In genomic region chr6:26415036-26415614, GRCh38 we compare ENCODE assay signal across 13 cellular contexts. TPM values are rescaled to one million over a fixed set of nuclear protein-coding genes. Genes with fewer than 3 reads are reported as not detected.
DNase-seq lines count a peak whose midpoint lies in the region; ATAC-seq, FAIRE-seq and TF ChIP-seq lines count a peak whose summit lies in the region.
"Had no signal": no experiment of that assay in that cellular context is flagged by ENCODE, and none has a peak within 500 bp of the region (broad histone marks: within the 10 kb centered on the region; RNA-seq: fewer than 3 reads in every experiment).

No MANE protein-coding gene starts in this region.

- H3K4me2 ChIP-seq in BLaER1 treated with 17β-estradiol and CSF1 and Interleukin-3, amounts not matched to agents 10 nM and 100 nM: peak overlapping the region in 7 of 11 experiments; percentile 60 to 75 (median 68); a peak in 14 of 22 replicates
- no peak overlapping the region for H3K4me2 ChIP-seq in GM12878 (ENCODE audit: control insufficient read depth, insufficient read depth)

- WGBS in GM12878 (ENCODE audit: insufficient coverage, insufficient replicate concordance, low lambda C conversion rate, missing lambda C conversion rate): 52% methylated on average over 1 of the region's 1 CpG
- WGBS in thyroid gland, 2 donors: 89 to 91% methylated on average over 1 of the region's 1 CpG

- POLR2A ChIA-PET in GM12878 (lab: Charles Lee): interaction anchor here (0.7 kb wide), 1 partner anchor 32 kb away, joined by 4 read pairs; the partner anchor contains the start of gene BTN2A2

- RAD21 ChIA-PET in GM12878 (lab: Charles Lee; ENCODE audit: unreplicated experiment): no interaction called here

- BruUV-seq in GM12878 (replicated peaks; lab: Mats Ljungman, UMichigan): no TSS peak

- no peak for TF ChIP-seq POLR2A in GM12878 (IDR thresholded peaks at IDR 0.05; ENCODE audit: low read depth, low read length)
- TF ChIP-seq POLR2A in thyroid gland (IDR thresholded peaks at IDR 0.05): no peak

- intact Hi-C loops in GM12878 (cut with micrococcal nuclease; ENCODE audit: unreplicated experiment): no loop called here
- intact Hi-C loops in thyroid gland (cut with DNase I): no loop called here

- H2AFZ ChIP-seq in GM12878 (ENCODE audit: control insufficient read depth, low read depth, low read length): no peak overlapping the region

- no peak for DNase-seq in GM12878 (ENCODE audit: low read depth, low spot score)
- no peak for DNase-seq in thyroid gland
- DNase-seq in foreskin fibroblast: no peak
- DNase-seq: DMS 273 treated with DMSO at 0.1 percent for 48 hours, HCEC 1CT, MV-4-11, NCI-H1436, NCI-H2029 treated with DMSO at 0.1 percent for 48 hours, NCI-H510A, SHP77 had no signal

- TF ChIP-seq EP300 in GM12878 (IDR thresholded peaks at IDR 0.05; ENCODE audit: borderline replicate concordance in 1 of 2, control insufficient read depth in 1 of 2, low read depth in 2 of 2, low read length in 2 of 2): no peak

- no peaks in the 10 kb centered on the region; a peak in 1 of 22 replicates for H4K20me1 ChIP-seq in BLaER1 treated with 17β-estradiol and CSF1 and Interleukin-3, amounts not matched to agents 10 nM and 100 nM
- H4K20me1 ChIP-seq in GM12878 (ENCODE audit: control insufficient read depth, insufficient read depth): no peaks in the 10 kb centered on the region

- H3K9me3 ChIP-seq in BLaER1 treated with 17β-estradiol and CSF1 and Interleukin-3, amounts not matched to agents 10 nM and 100 nM (replicated peaks in 1 of 11): peaks cover 32 to 37% (median 34%) of the 10 kb centered on the region in 11 experiments
- peaks cover 14% of the 10 kb centered on the region; the same call in 2 of the 3 replicates for H3K9me3 ChIP-seq in GM12878 (replicated peaks; ENCODE audit: control insufficient read depth, insufficient read depth, low read length)
- no peaks in the 10 kb centered on the region for H3K9me3 ChIP-seq in thyroid gland

- H3K36me3 ChIP-seq in BLaER1 treated with 17β-estradiol and CSF1 and Interleukin-3, amounts not matched to agents 10 nM and 100 nM: peaks cover 11 to 54% (median 39%) of the 10 kb centered on the region in 11 experiments; a peak in 21 of 22 replicates
- peaks cover 0 to 7% of the 10 kb centered on the region in 2 experiments; a peak in 1 of 4 replicates for H3K36me3 ChIP-seq in GM12878 (ENCODE audit: control insufficient read depth in 2 of 2, insufficient read depth in 2 of 2, low read length in 1 of 2)
- no peaks in the 10 kb centered on the region for H3K36me3 ChIP-seq in thyroid gland

- H3K27ac ChIP-seq in BLaER1 treated with 17β-estradiol and CSF1 and Interleukin-3, amounts not matched to agents 10 nM and 100 nM: no peak overlapping the region
- H3K27ac ChIP-seq in GM12878 (ENCODE audit: control insufficient read depth, insufficient read depth) (no peak overlapping the region), thyroid gland (no peak overlapping the region)

- no peak overlapping the region for H3K9ac ChIP-seq in BLaER1 treated with 17β-estradiol and CSF1 and Interleukin-3, amounts not matched to agents 10 nM and 100 nM
- no peak overlapping the region for H3K9ac ChIP-seq in GM12878 (ENCODE audit: control insufficient read depth, insufficient read depth, low read length)

- CTCF ChIA-PET in GM12878 (lab: Yijun Ruan, JAX): interaction anchor here (0.6 kb wide), 1 partner anchor 88 kb away, joined by 3 read pairs; no protein-coding TSS in a partner anchor

- SMC1A ChIA-PET in GM12878 (lab: Charles Lee; ENCODE audit: uncharacterized antibody, unreplicated experiment): interaction anchor here (1.0 to 1.3 kb wide), 3 partner anchors 10 to 61 kb away, joined by 3 read pairs; no protein-coding TSS in a partner anchor

- TF ChIP-seq CTCF in GM12878 (IDR thresholded peaks at IDR 0.05 in 2 of 3, conservative IDR thresholded peaks at IDR 0.05 in 1 of 3; ENCODE audit: control insufficient read depth in 2 of 3, extremely low read depth in 1 of 3, insufficient read depth in 1 of 3, low read depth in 3 of 3, low read length in 3 of 3) (no peak), thyroid gland (IDR thresholded peaks at IDR 0.05) (no peak), foreskin fibroblast (IDR thresholded peaks at IDR 0.05; ENCODE audit: low read depth, low read length) (no peak)

- no peaks in the 10 kb centered on the region for H3K79me2 ChIP-seq in GM12878 (ENCODE audit: control insufficient read depth, insufficient read depth, low read length)

- H3K4me1 ChIP-seq in BLaER1 treated with 17β-estradiol and CSF1 and Interleukin-3, amounts not matched to agents 10 nM and 100 nM: peaks cover 2 to 40% (median 27%) of the 10 kb centered on the region in 10 experiments; a peak in 18 of 20 replicates
- H3K4me1 ChIP-seq in GM12878 (ENCODE audit: control insufficient read depth, insufficient read depth, low read length): peaks cover 4% of the 10 kb centered on the region
- no peaks in the 10 kb centered on the region for H3K4me1 ChIP-seq in thyroid gland

- peak; percentile 63 for ATAC-seq in GM12878
- ATAC-seq: SK-N-SH treated with all-trans-retinoic acid at 6 μM for 48 hours had no signal

- in situ Hi-C loops in GM12878 (cut with MboI): no loop called here

- no peaks in the 10 kb centered on the region for H3K27me3 ChIP-seq in BLaER1 treated with 17β-estradiol and CSF1 and Interleukin-3, amounts not matched to agents 10 nM and 100 nM
- H3K27me3 ChIP-seq in GM12878 (replicated peaks in 1 of 2; ENCODE audit: control insufficient read depth in 2 of 2, insufficient read depth in 2 of 2, low read length in 1 of 2) (no peaks in the 10 kb centered on the region), thyroid gland (no peaks in the 10 kb centered on the region)

- FAIRE-seq in GM12878 (lab: Jason Lieb, UNC): no peak
- FAIRE-seq: RCC 7860 had no signal

- H3K4me3 ChIP-seq in BLaER1 treated with 17β-estradiol and CSF1 and Interleukin-3, amounts not matched to agents 10 nM and 100 nM: no peak overlapping the region
- H3K4me3 ChIP-seq in GM12878 (no peak overlapping the region), thyroid gland (replicated peaks in 1 of 3) (no peak overlapping the region), foreskin fibroblast (ENCODE audit: low read depth in 1 of 2, low read length in 2 of 2) (no peak overlapping the region)

- TF ChIP-seq RAD21 in GM12878 (IDR thresholded peaks at IDR 0.05; ENCODE audit: insufficient read depth, low read depth, low read length): no peak

RNA-seq across cellular contexts. Expression of gene BTN3A1, which starts 13.1 kb away (rescaled TPM):
- 206 and 211 TPM in 2 replicates for total RNA-seq in GM12878 (2013; cell fraction: nucleolus; rRNA removed)
- total RNA-seq in GM12878 (2014; rRNA removed) (16.4 and 21.0 TPM in 2 replicates), GM12878 (2014; rRNA removed; fragmentation: Illumina TruSeq; extraction: Trizol) (15.7 and 19.1 TPM in 2 replicates), GM12878 (2021) (17.6 and 19.5 TPM in 2 replicates), thyroid gland (10 to 100 TPM in 2 of 4 donors, 1 to 10 TPM in 2; 8.8 to 18.3 (median 12.9) TPM)
- 32.0 TPM for polyA plus RNA-seq in GM12878 (2011; ENCODE audit: low read depth)
- polyA plus RNA-seq in GM12878 (2011; rRNA removed) (60.1 and 64.3 TPM in 2 replicates), GM12878 (2014; fragmentation: Illumina TruSeq; extraction: Trizol) (22.8 and 26.7 TPM in 2 replicates), GM12878 (2014; fragmentation: Nextera tagmentation; extraction: Ambion mirVana) (1 to 10 TPM; 5.6 TPM), GM12878 (2014; rRNA removed) (18.0 and 22.4 TPM in 2 replicates), GM12878 (2016; fragmentation: Nextera tagmentation; extraction: Ambion mirVana) (10 to 100 TPM in 1 of 2 experiments, 1 to 10 TPM in 1; 9.8 to 10.5 TPM)
- 33.3 and 43.0 TPM in 2 replicates for polyA plus RNA-seq in GM12878 (2011; cell fraction: cytosol; rRNA removed)
- 116 and 165 TPM in 2 replicates for polyA plus RNA-seq in GM12878 (2011; cell fraction: nucleus; rRNA removed)
- polyA plus RNA-seq in GM12878 (2012): 33.4 and 39.6 TPM in 2 replicates
- 61.2 and 67.0 TPM in 2 replicates for polyA minus RNA-seq in GM12878 (2011; rRNA and poly(A)+ RNA removed)
- polyA minus RNA-seq in GM12878 (2011; cell fraction: cytosol; rRNA and poly(A)+ RNA removed): 4.8 and 9.1 TPM in 2 replicates
- polyA minus RNA-seq in GM12878 (2011; cell fraction: nucleus; rRNA and poly(A)+ RNA removed): 26.5 and 28.0 TPM in 2 replicates

RNA-seq across cellular contexts. Expression of gene BTN3A3, which starts 25.2 kb away (rescaled TPM):
- total RNA-seq in GM12878 (2013; cell fraction: nucleolus; rRNA removed): 137 and 149 TPM in 2 replicates
- total RNA-seq in GM12878 (2014; rRNA removed) (14.2 and 15.1 TPM in 2 replicates), GM12878 (2014; rRNA removed; fragmentation: Illumina TruSeq; extraction: Trizol) (12.7 and 13.5 TPM in 2 replicates), GM12878 (2021) (15.2 and 15.7 TPM in 2 replicates), thyroid gland (10 to 100 TPM in 3 of 4 donors, 1 to 10 TPM in 1; 7.5 to 19.1 (median 13.9) TPM)
- 21.5 TPM for polyA plus RNA-seq in GM12878 (2011; ENCODE audit: low read depth)
- polyA plus RNA-seq in GM12878 (2011; rRNA removed) (42.1 and 49.7 TPM in 2 replicates), GM12878 (2014; fragmentation: Illumina TruSeq; extraction: Trizol) (20.8 and 27.3 TPM in 2 replicates), GM12878 (2014; fragmentation: Nextera tagmentation; extraction: Ambion mirVana) (1 to 10 TPM; 5.8 to 8.4 TPM), GM12878 (2014; rRNA removed) (15.7 and 16.3 TPM in 2 replicates), GM12878 (2016; fragmentation: Nextera tagmentation; extraction: Ambion mirVana) (10 to 100 TPM in 1 of 2 experiments, 1 to 10 TPM in 1; 8.9 to 11.3 TPM)
- 21.8 and 27.6 TPM in 2 replicates for polyA plus RNA-seq in GM12878 (2011; cell fraction: cytosol; rRNA removed)
- 99.9 and 135 TPM in 2 replicates for polyA plus RNA-seq in GM12878 (2011; cell fraction: nucleus; rRNA removed)
- 21.3 and 28.2 TPM in 2 replicates for polyA plus RNA-seq in GM12878 (2012)
- polyA minus RNA-seq in GM12878 (2011; rRNA and poly(A)+ RNA removed): 59.2 and 67.2 TPM in 2 replicates
- 9.0 and 11.8 TPM in 2 replicates for polyA minus RNA-seq in GM12878 (2011; cell fraction: cytosol; rRNA and poly(A)+ RNA removed)
- polyA minus RNA-seq in GM12878 (2011; cell fraction: nucleus; rRNA and poly(A)+ RNA removed): 42.1 and 50.7 TPM in 2 replicates

RNA-seq across cellular contexts. Expression of gene BTN2A2, which starts 32.2 kb away (rescaled TPM):
- total RNA-seq in GM12878 (2013; cell fraction: nucleolus; rRNA removed): 227 and 232 TPM in 2 replicates
- total RNA-seq in GM12878 (2014; rRNA removed) (24.7 and 28.3 TPM in 2 replicates), GM12878 (2014; rRNA removed; fragmentation: Illumina TruSeq; extraction: Trizol) (26.3 and 27.5 TPM in 2 replicates), GM12878 (2021) (28.5 and 32.7 TPM in 2 replicates), thyroid gland (1 to 10 TPM; 8.1 to 9.3 (median 8.3) TPM)
- polyA plus RNA-seq in GM12878 (2011; ENCODE audit: low read depth): 17.7 TPM
- polyA plus RNA-seq in GM12878 (2011; rRNA removed) (70.8 and 76.4 TPM in 2 replicates), GM12878 (2014; fragmentation: Illumina TruSeq; extraction: Trizol) (29.8 and 31.7 TPM in 2 replicates), GM12878 (2014; fragmentation: Nextera tagmentation; extraction: Ambion mirVana) (10 to 100 TPM; 14.7 to 30.9 TPM), GM12878 (2014; rRNA removed) (25.9 and 29.4 TPM in 2 replicates), GM12878 (2016; fragmentation: Nextera tagmentation; extraction: Ambion mirVana) (10 to 100 TPM; 16.3 to 16.7 TPM)
- 54.8 and 60.3 TPM in 2 replicates for polyA plus RNA-seq in GM12878 (2011; cell fraction: cytosol; rRNA removed)
- 226 and 267 TPM in 2 replicates for polyA plus RNA-seq in GM12878 (2011; cell fraction: nucleus; rRNA removed)
- polyA plus RNA-seq in GM12878 (2012): 20.4 and 30.9 TPM in 2 replicates
- polyA minus RNA-seq in GM12878 (2011; rRNA and poly(A)+ RNA removed): 117 TPM in 2 replicates
- polyA minus RNA-seq in GM12878 (2011; cell fraction: cytosol; rRNA and poly(A)+ RNA removed): 14.4 and 20.5 TPM in 2 replicates
- polyA minus RNA-seq in GM12878 (2011; cell fraction: nucleus; rRNA and poly(A)+ RNA removed): 83.3 and 115 TPM in 2 replicates

RNA-seq across cellular contexts. Expression of gene BTN2A1, which starts 42.6 kb away (rescaled TPM):
- total RNA-seq in GM12878 (2013; cell fraction: nucleolus; rRNA removed): 38.7 and 39.2 TPM in 2 replicates
- total RNA-seq in GM12878 (2014; rRNA removed): 7.2 and 8.2 TPM in 2 replicates
- total RNA-seq in GM12878 (2014; rRNA removed; fragmentation: Illumina TruSeq; extraction: Trizol): 13.6 and 14.0 TPM in 2 replicates
- total RNA-seq in GM12878 (2021): 15.6 and 16.7 TPM in 2 replicates
- polyA plus RNA-seq in GM12878 (2011; ENCODE audit: low read depth): 14.8 TPM
- 25.5 and 28.0 TPM in 2 replicates for polyA plus RNA-seq in GM12878 (2011; rRNA removed)
- 21.4 and 23.1 TPM in 2 replicates for polyA plus RNA-seq in GM12878 (2011; cell fraction: cytosol; rRNA removed)
- polyA plus RNA-seq in GM12878 (2011; cell fraction: nucleus; rRNA removed): 52.3 and 54.4 TPM in 2 replicates
- 17.9 and 19.6 TPM in 2 replicates for polyA plus RNA-seq in GM12878 (2012)
- 18.7 and 20.7 TPM in 2 replicates for polyA plus RNA-seq in GM12878 (2014; fragmentation: Illumina TruSeq; extraction: Trizol)
- 10 to 100 TPM; 15.6 to 15.9 TPM for polyA plus RNA-seq in GM12878 (2014; fragmentation: Nextera tagmentation; extraction: Ambion mirVana)
- 16.0 and 16.7 TPM in 2 replicates for polyA plus RNA-seq in GM12878 (2014; rRNA removed)
- polyA plus RNA-seq in GM12878 (2016; fragmentation: Nextera tagmentation; extraction: Ambion mirVana): 10 to 100 TPM; 11.2 to 13.2 TPM
- polyA minus RNA-seq in GM12878 (2011; rRNA and poly(A)+ RNA removed): 24.4 and 31.8 TPM in 2 replicates
- polyA minus RNA-seq in GM12878 (2011; cell fraction: cytosol; rRNA and poly(A)+ RNA removed): 7.4 and 9.5 TPM in 2 replicates
- polyA minus RNA-seq in GM12878 (2011; cell fraction: nucleus; rRNA and poly(A)+ RNA removed): 14.6 and 23.2 TPM in 2 replicates
- total RNA-seq in thyroid gland: 10 to 100 TPM in 3 of 4 donors, 1 to 10 TPM in 1; 9.9 to 12.3 (median 11.6) TPM

RNA-seq across cellular contexts. Expression of gene BTN3A2, which starts 50.1 kb away (rescaled TPM):
- total RNA-seq in GM12878 (2013; cell fraction: nucleolus; rRNA removed): 134 and 147 TPM in 2 replicates
- total RNA-seq in GM12878 (2014; rRNA removed) (17.2 and 17.3 TPM in 2 replicates), GM12878 (2014; rRNA removed; fragmentation: Illumina TruSeq; extraction: Trizol) (19.5 and 20.9 TPM in 2 replicates), GM12878 (2021) (26.1 and 27.8 TPM in 2 replicates), thyroid gland (10 to 100 TPM in 3 of 4 donors, 1 to 10 TPM in 1; 9.7 to 25.0 (median 15.0) TPM)
- 22.1 TPM for polyA plus RNA-seq in GM12878 (2011; ENCODE audit: low read depth)
- polyA plus RNA-seq in GM12878 (2011; rRNA removed) (74.7 and 80.5 TPM in 2 replicates), GM12878 (2014; fragmentation: Illumina TruSeq; extraction: Trizol) (25.1 and 25.2 TPM in 2 replicates), GM12878 (2014; fragmentation: Nextera tagmentation; extraction: Ambion mirVana) (10 to 100 TPM; 15.9 to 22.2 TPM), GM12878 (2014; rRNA removed) (19.5 and 19.6 TPM in 2 replicates), GM12878 (2016; fragmentation: Nextera tagmentation; extraction: Ambion mirVana) (10 to 100 TPM; 13.6 to 14.7 TPM)
- polyA plus RNA-seq in GM12878 (2011; cell fraction: cytosol; rRNA removed): 40.4 and 44.5 TPM in 2 replicates
- polyA plus RNA-seq in GM12878 (2011; cell fraction: nucleus; rRNA removed): 82.7 and 117 TPM in 2 replicates
- polyA plus RNA-seq in GM12878 (2012): 26.4 and 31.9 TPM in 2 replicates
- 59.7 and 127 TPM in 2 replicates for polyA minus RNA-seq in GM12878 (2011; rRNA and poly(A)+ RNA removed)
- 9.1 and 15.6 TPM in 2 replicates for polyA minus RNA-seq in GM12878 (2011; cell fraction: cytosol; rRNA and poly(A)+ RNA removed)
- polyA minus RNA-seq in GM12878 (2011; cell fraction: nucleus; rRNA and poly(A)+ RNA removed): 41.1 and 44.0 TPM in 2 replicates
